ENCODE assay signal across 9 cellular contexts in the genomic region with DNA sequence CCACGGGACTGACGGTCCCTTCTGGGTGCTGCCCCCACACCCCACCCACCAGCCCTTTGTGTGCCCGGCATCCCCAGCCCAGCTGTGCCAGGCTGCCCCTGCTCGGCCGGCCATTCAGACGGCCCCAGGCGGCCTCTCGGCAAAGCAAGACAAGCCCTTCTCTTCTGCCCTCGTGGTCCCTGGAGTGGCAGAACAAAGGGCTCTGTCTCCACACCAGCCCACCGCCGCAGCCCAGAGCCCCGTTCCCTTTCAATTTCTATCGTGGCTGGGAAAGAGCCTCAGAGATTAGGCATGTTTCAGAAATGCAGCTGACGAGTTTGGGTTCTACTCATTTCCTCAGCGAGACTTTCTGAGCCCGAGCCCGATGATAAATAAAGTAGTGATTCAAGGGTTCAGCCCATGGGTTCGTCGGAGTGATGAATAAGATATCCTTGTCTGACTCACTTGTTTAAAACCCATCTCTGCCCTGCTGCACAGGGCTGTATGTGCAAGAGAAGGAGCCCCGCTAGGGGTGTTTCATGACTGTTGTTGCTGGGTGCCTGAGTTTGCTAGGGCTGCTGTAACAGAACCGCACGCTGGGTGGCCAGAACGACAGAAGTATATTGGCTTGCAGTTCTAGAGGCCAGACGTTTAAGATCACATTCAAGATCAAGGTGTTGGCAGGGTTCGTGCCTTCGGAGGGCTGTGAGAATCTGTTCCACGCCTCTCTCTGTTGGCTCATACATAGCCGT. TPM values are rescaled to one million over a fixed set of nuclear protein-coding genes. Genes with fewer than 3 reads are reported as not detected.
A peak's percentile ranks its signal among the peaks of the same experiment; 100 is the strongest.
DNase-seq lines count a peak whose midpoint lies in the region; ATAC-seq, FAIRE-seq and TF ChIP-seq lines count a peak whose summit lies in the region.
"Had no signal": no experiment of that assay in that cellular context is flagged by ENCODE, and none has a peak within 500 bp of the region (broad histone marks: within the 10 kb centered on the region; RNA-seq: fewer than 3 reads in every experiment).

No MANE protein-coding gene starts in this region.

- no peaks in the 10 kb centered on the region for H3K9me3 ChIP-seq in HepG2 (ENCODE audit: low read length)

- peak overlapping the region; percentile 79 for H3K4me2 ChIP-seq in HepG2 (ENCODE audit: low read depth, low read length)

- H3K27ac Mint-ChIP-seq in central memory CD8-positive, alpha-beta T cell (ENCODE audit: low read depth): peak overlapping the region; percentile 69

- DNase-seq in GM13977 (ENCODE audit: low spot score) (peak; percentile 79), HT-29 (ENCODE audit: low spot score) (peak; percentile 78), HepG2 (ENCODE audit: low spot score) (peak; percentile 85)
- DNase-seq in activated CD4-positive, CD25-positive, alpha-beta regulatory T cell treated with anti-CD3 and anti-CD28 coated beads, Interleukin-2, amount 50 U/mL, for 72 hours: peak; percentile 59
- DNase-seq in central memory CD8-positive, alpha-beta T cell (ENCODE audit: low spot score in 2 of 2): peak; percentile 26 to 75
- peak; percentile 73 to 78 for DNase-seq in stimulated activated CD4-positive, alpha-beta T cell treated with anti-CD3 and anti-CD28 coated beads, Interleukin-2, amount 100 ng/mL, for 24 hours
- DNase-seq in effector CD8-positive, alpha-beta T cell (lab: John Stamatoyannopoulos, UW): no peak

- H3K9ac ChIP-seq in HepG2 (ENCODE audit: insufficient read depth, low read depth, low read length): peak overlapping the region; percentile 69

- no peaks in the 10 kb centered on the region; a peak in 1 of 5 replicates for H3K27me3 ChIP-seq in HepG2 (ENCODE audit: control insufficient read depth in 1 of 2, insufficient read depth in 2 of 2, low read length in 2 of 2)

- peak; percentile 45 for TF ChIP-seq RAD21 in HepG2 (CRISPR knock-in tag; IDR thresholded peaks at IDR 0.05)

- no peaks in the 10 kb centered on the region for H3K9me3 Mint-ChIP-seq in central memory CD8-positive, alpha-beta T cell

- H3K36me3 Mint-ChIP-seq in central memory CD8-positive, alpha-beta T cell (ENCODE audit: insufficient read depth): peaks cover 17% of the 10 kb centered on the region

- TF ChIP-seq EP300 in HepG2 (IDR thresholded peaks at IDR 0.05; ENCODE audit: low read depth in 2 of 2, low read length in 2 of 2) (no peak), HepG2 (CRISPR knock-in tag; IDR thresholded peaks at IDR 0.05; ENCODE audit: borderline replicate concordance) (no peak)

- H3K27me3 Mint-ChIP-seq in central memory CD8-positive, alpha-beta T cell: no peaks in the 10 kb centered on the region

- CTCF ChIA-PET in HepG2 (lab: Yijun Ruan, JAX; ENCODE audit: low intra/inter-chr PET ratio, low total read pairs): interaction anchor here (0.7 to 1.5 kb wide), 3 partner anchors 18 to 56 kb away, joined by 3 to 5 read pairs (median 3); no protein-coding TSS in a partner anchor

- H2AFZ ChIP-seq in HepG2 (ENCODE audit: low read length): no peak overlapping the region

- peak; percentile 84 for FAIRE-seq in HepG2 (lab: Jason Lieb, UNC)
- FAIRE-seq: islet of Langerhans had no signal

- no TSS peak for BruUV-seq in HepG2 (replicated peaks; lab: Mats Ljungman, UMichigan)

- no peaks in the 10 kb centered on the region for H4K20me1 ChIP-seq in HepG2 (ENCODE audit: insufficient read depth, low read length)

- intact Hi-C loops in HepG2 (cut with micrococcal nuclease; ENCODE audit: unreplicated experiment): loop anchor here (2.0 to 5.0 kb wide), 2 partner anchors 17 to 57 kb away; no protein-coding TSS in a partner anchor

- peak overlapping the region; percentile 80 for H3K4me3 Mint-ChIP-seq in central memory CD8-positive, alpha-beta T cell

- peak overlapping the region; percentile 53 to 67 (median 60) for H3K4me3 ChIP-seq in HepG2 (replicated peaks in 1 of 3; ENCODE audit: insufficient read depth in 1 of 3, low read depth in 2 of 3, low read length in 3 of 3)

- peak overlapping the region; percentile 66 for H3K27ac ChIP-seq in HepG2 (ENCODE audit: extremely low read length, insufficient read depth, low read length)

- TF ChIP-seq CTCF in GM13977 (IDR thresholded peaks at IDR 0.05; ENCODE audit: extremely low read depth, insufficient read depth, missing control alignments) (peak; percentile 42), HepG2 (CRISPR knock-in tag; IDR thresholded peaks at IDR 0.05) (peak; percentile 67)

- peak in 1 of 2 experiments; percentile 38; a peak in 1 of 4 replicates for TF ChIP-seq POLR2A in HepG2 (IDR thresholded peaks at IDR 0.05; ENCODE audit: insufficient read depth in 1 of 2, low read depth in 2 of 2, low read length in 2 of 2)

- H3K79me2 ChIP-seq in HepG2 (ENCODE audit: insufficient read depth, low read length): peaks cover 54% of the 10 kb centered on the region

- H3K36me3 ChIP-seq in HepG2 (replicated peaks in 1 of 2; ENCODE audit: control insufficient read depth in 1 of 2, insufficient read depth in 2 of 2, low read length in 2 of 2): no peaks in the 10 kb centered on the region

- ATAC-seq in central memory CD8-positive, alpha-beta T cell (replicated peaks; ENCODE audit: extremely low read depth, poor library complexity, severe bottlenecking): peak; percentile 54
- ATAC-seq in HepG2 (peak; percentile 84), HG03159 (IDR thresholded peaks at IDR 0.05; ENCODE audit: unreplicated experiment) (no peak)

- in situ Hi-C loops in GM13977 (cut with MboI; ENCODE audit: low pct_unique_long_range_greater_than_20kb, low sequenced_read_pairs, unreplicated experiment) (no loop called here), HepG2 (cut with HindIII; ENCODE audit: extremely low pct_ligation_motif_present, low pct_unique_long_range_greater_than_20kb) (no loop called here)

- H3K4me1 ChIP-seq in HepG2 (ENCODE audit: insufficient read depth, low read length): peaks cover 40% of the 10 kb centered on the region

- peaks cover 63% of the 10 kb centered on the region for H3K4me1 Mint-ChIP-seq in central memory CD8-positive, alpha-beta T cell

- WGBS in HepG2 (ENCODE audit: low lambda C conversion rate): 6% methylated on average over 23 of the region's 28 CpGs

- POLR2A ChIA-PET in HepG2 (lab: Yijun Ruan, JAX): no interaction called here

RNA-seq across cellular contexts. Expression of gene MYO9B, which starts 4.3 kb away (rescaled TPM):
- total RNA-seq in HT-29 (2014; rRNA removed; shearing (Covaris generic)): 63.4 and 67.9 TPM in 2 replicates
- 14.1 and 18.0 TPM in 2 replicates for total RNA-seq in HepG2 (2016; rRNA removed; fragmentation: Illumina TruSeq; extraction: Trizol)
- total RNA-seq in HepG2 (2016; cell fraction: cytosol; rRNA removed; fragmentation: Illumina TruSeq; extraction: Trizol; ENCODE audit: low read depth): 13.9 and 14.5 TPM in 2 replicates
- total RNA-seq in HepG2 (2016; cell fraction: insoluble cytoplasmic fraction; rRNA removed; fragmentation: Illumina TruSeq; extraction: Trizol): 10.1 and 18.6 TPM in 2 replicates
- total RNA-seq in HepG2 (2016; cell fraction: membrane; rRNA removed; fragmentation: Illumina TruSeq; extraction: Trizol): 10.7 and 11.5 TPM in 2 replicates
- 22.1 and 24.4 TPM in 2 replicates for total RNA-seq in HepG2 (2016; cell fraction: nucleus; rRNA removed; fragmentation: Illumina TruSeq; extraction: Trizol)
- 18.3 and 23.4 TPM in 2 replicates for polyA plus RNA-seq in HepG2 (2011; rRNA removed)
- polyA plus RNA-seq in HepG2 (2011; cell fraction: cytosol; rRNA removed): 7.2 and 9.7 TPM in 2 replicates
- 169 and 196 TPM in 2 replicates for polyA plus RNA-seq in HepG2 (2011; cell fraction: nucleus; rRNA removed)
- polyA plus RNA-seq in HepG2 (2012): 15.6 and 21.8 TPM in 2 replicates
- polyA plus RNA-seq in HepG2 (2016; cell fraction: cytosol; fragmentation: Illumina TruSeq; extraction: Trizol; ENCODE audit: low read depth): 1.5 and 1.8 TPM in 2 replicates
- 11.9 and 14.6 TPM in 2 replicates for polyA plus RNA-seq in HepG2 (2016; cell fraction: insoluble cytoplasmic fraction; fragmentation: Illumina TruSeq; extraction: Trizol; ENCODE audit: low read depth)
- 3.6 and 3.7 TPM in 2 replicates for polyA plus RNA-seq in HepG2 (2016; cell fraction: membrane; fragmentation: Illumina TruSeq; extraction: Trizol; ENCODE audit: low read depth)
- polyA plus RNA-seq in HepG2 (2016; cell fraction: nucleus; fragmentation: Illumina TruSeq; extraction: Trizol; ENCODE audit: insufficient read depth, low read depth): 77.8 and 81.3 TPM in 2 replicates
- 28.0 and 67.0 TPM in 2 replicates for polyA minus RNA-seq in HepG2 (2011; rRNA and poly(A)+ RNA removed; ENCODE audit: low replicate concordance)
- 11.5 and 11.6 TPM in 2 replicates for polyA minus RNA-seq in HepG2 (2011; cell fraction: cytosol; rRNA and poly(A)+ RNA removed)
- 37.3 and 38.0 TPM in 2 replicates for polyA minus RNA-seq in HepG2 (2011; cell fraction: nucleus; rRNA and poly(A)+ RNA removed)

RNA-seq across cellular contexts. Expression of gene HAUS8, which starts 4.6 kb away (rescaled TPM):
- total RNA-seq in HT-29 (2014; rRNA removed; shearing (Covaris generic)): 9.1 and 11.7 TPM in 2 replicates
- total RNA-seq in HepG2 (2016; rRNA removed; fragmentation: Illumina TruSeq; extraction: Trizol): 17.5 and 19.1 TPM in 2 replicates
- 7.9 and 8.8 TPM in 2 replicates for total RNA-seq in HepG2 (2016; cell fraction: cytosol; rRNA removed; fragmentation: Illumina TruSeq; extraction: Trizol; ENCODE audit: low read depth)
- total RNA-seq in HepG2 (2016; cell fraction: insoluble cytoplasmic fraction; rRNA removed; fragmentation: Illumina TruSeq; extraction: Trizol): 17.4 and 19.5 TPM in 2 replicates
- 10.4 and 12.6 TPM in 2 replicates for total RNA-seq in HepG2 (2016; cell fraction: membrane; rRNA removed; fragmentation: Illumina TruSeq; extraction: Trizol)
- 10.9 and 13.5 TPM in 2 replicates for total RNA-seq in HepG2 (2016; cell fraction: nucleus; rRNA removed; fragmentation: Illumina TruSeq; extraction: Trizol)
- 7.1 and 7.8 TPM in 2 replicates for polyA plus RNA-seq in HepG2 (2011; rRNA removed)
- polyA plus RNA-seq in HepG2 (2011; cell fraction: cytosol; rRNA removed): 4.3 and 7.7 TPM in 2 replicates
- 9.4 and 9.9 TPM in 2 replicates for polyA plus RNA-seq in HepG2 (2011; cell fraction: nucleus; rRNA removed)
- polyA plus RNA-seq in HepG2 (2012): 5.2 and 6.2 TPM in 2 replicates
- 4.1 and 4.3 TPM in 2 replicates for polyA plus RNA-seq in HepG2 (2016; cell fraction: cytosol; fragmentation: Illumina TruSeq; extraction: Trizol; ENCODE audit: low read depth)
- polyA plus RNA-seq in HepG2 (2016; cell fraction: insoluble cytoplasmic fraction; fragmentation: Illumina TruSeq; extraction: Trizol; ENCODE audit: low read depth): 20.4 and 22.5 TPM in 2 replicates
- 5.6 and 9.6 TPM in 2 replicates for polyA plus RNA-seq in HepG2 (2016; cell fraction: membrane; fragmentation: Illumina TruSeq; extraction: Trizol; ENCODE audit: low read depth)
- 26.2 and 30.0 TPM in 2 replicates for polyA plus RNA-seq in HepG2 (2016; cell fraction: nucleus; fragmentation: Illumina TruSeq; extraction: Trizol; ENCODE audit: insufficient read depth, low read depth)
- 6.4 and 32.7 TPM in 2 replicates for polyA minus RNA-seq in HepG2 (2011; rRNA and poly(A)+ RNA removed; ENCODE audit: low replicate concordance)
- polyA minus RNA-seq in HepG2 (2011; cell fraction: cytosol; rRNA and poly(A)+ RNA removed): 2.3 and 4.7 TPM in 2 replicates
- 3.7 and 4.2 TPM in 2 replicates for polyA minus RNA-seq in HepG2 (2011; cell fraction: nucleus; rRNA and poly(A)+ RNA removed)

RNA-seq across cellular contexts. Expression of gene CPAMD8, which starts 53.3 kb away (rescaled TPM):
- not detected in 2 replicates for total RNA-seq in HT-29 (2014; rRNA removed; shearing (Covaris generic))
- 0.28 and 0.29 TPM in 2 replicates for total RNA-seq in HepG2 (2016; rRNA removed; fragmentation: Illumina TruSeq; extraction: Trizol)
- total RNA-seq in HepG2 (2016; cell fraction: cytosol; rRNA removed; fragmentation: Illumina TruSeq; extraction: Trizol; ENCODE audit: low read depth): not detected in 2 replicates
- 0.04 and 0.21 TPM in 2 replicates for total RNA-seq in HepG2 (2016; cell fraction: insoluble cytoplasmic fraction; rRNA removed; fragmentation: Illumina TruSeq; extraction: Trizol)
- total RNA-seq in HepG2 (2016; cell fraction: membrane; rRNA removed; fragmentation: Illumina TruSeq; extraction: Trizol): not detected in 2 replicates
- 0.34 TPM in 2 replicates for total RNA-seq in HepG2 (2016; cell fraction: nucleus; rRNA removed; fragmentation: Illumina TruSeq; extraction: Trizol)
- polyA plus RNA-seq in HepG2 (2011; rRNA removed): 0.34 and 0.91 TPM in 2 replicates
- 0.21 and 0.35 TPM in 2 replicates for polyA plus RNA-seq in HepG2 (2011; cell fraction: cytosol; rRNA removed)
- 1.6 and 2.5 TPM in 2 replicates for polyA plus RNA-seq in HepG2 (2011; cell fraction: nucleus; rRNA removed)
- polyA plus RNA-seq in HepG2 (2012): 0.12 and 0.71 TPM in 2 replicates
- polyA plus RNA-seq in HepG2 (2016; cell fraction: cytosol; fragmentation: Illumina TruSeq; extraction: Trizol; ENCODE audit: low read depth): 0.09 TPM in 1 of 2 replicates, not detected in the other
- 0.07 TPM in 1 of 2 replicates, not detected in the other for polyA plus RNA-seq in HepG2 (2016; cell fraction: insoluble cytoplasmic fraction; fragmentation: Illumina TruSeq; extraction: Trizol; ENCODE audit: low read depth)
- 0.26 TPM in 1 of 2 replicates, not detected in the other for polyA plus RNA-seq in HepG2 (2016; cell fraction: membrane; fragmentation: Illumina TruSeq; extraction: Trizol; ENCODE audit: low read depth)
- polyA plus RNA-seq in HepG2 (2016; cell fraction: nucleus; fragmentation: Illumina TruSeq; extraction: Trizol; ENCODE audit: insufficient read depth, low read depth): 0.14 and 0.48 TPM in 2 replicates
- polyA minus RNA-seq in HepG2 (2011; rRNA and poly(A)+ RNA removed; ENCODE audit: low replicate concordance): 0.30 and 0.94 TPM in 2 replicates
- polyA minus RNA-seq in HepG2 (2011; cell fraction: cytosol; rRNA and poly(A)+ RNA removed): not detected in 2 replicates
- polyA minus RNA-seq in HepG2 (2011; cell fraction: nucleus; rRNA and poly(A)+ RNA removed): 0.26 and 1.4 TPM in 2 replicates
